In the genomic region with DNA sequence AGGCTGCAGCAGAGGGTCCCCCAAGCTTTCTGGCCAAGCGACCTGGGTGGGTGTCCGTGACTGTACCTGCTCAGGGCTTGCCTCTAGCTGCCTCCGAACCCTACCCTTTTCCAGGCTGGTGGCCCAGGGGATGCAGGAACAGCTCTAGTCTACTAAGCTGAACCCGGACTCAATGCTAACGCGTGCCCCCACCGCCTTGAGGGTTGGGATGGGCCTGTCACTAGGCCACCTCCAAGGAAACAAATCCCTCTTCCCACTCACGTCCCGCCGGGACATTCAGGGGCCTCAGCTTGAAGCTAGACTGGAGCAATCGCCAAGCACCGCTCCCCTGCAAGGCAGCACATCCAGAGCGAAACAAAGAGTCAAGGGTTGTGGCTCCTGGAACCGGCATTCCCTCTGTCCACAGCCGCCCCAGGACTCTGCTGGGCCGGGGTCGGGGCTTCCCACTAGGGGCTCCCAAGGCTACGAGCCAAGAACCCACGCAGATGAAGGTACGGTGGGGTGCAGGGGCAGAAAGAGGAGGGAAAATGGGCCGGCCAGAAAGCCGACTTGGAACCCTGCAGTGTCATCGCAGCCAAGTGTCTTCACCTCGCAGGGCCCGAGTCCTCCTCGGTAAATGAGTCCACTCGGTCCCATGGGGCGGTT, we compare ENCODE assay signal across 8 cellular contexts. TPM values are rescaled to one million over a fixed set of nuclear protein-coding genes. Genes with fewer than 3 reads are reported as not detected.
DNase-seq lines count a peak whose midpoint lies in the region; ATAC-seq and TF ChIP-seq lines count a peak whose summit lies in the region.

No MANE protein-coding gene starts in this region.

- peak overlapping the region; percentile 99 for H3K27ac ChIP-seq in stomach smooth muscle (ENCODE audit: low read length)

- H3K9me3 Mint-ChIP-seq in brain: peaks cover 0 to 6% (median 0%) of the 10 kb centered on the region in 5 experiments

- DNase-seq in Right ventricle myocardium inferior (ENCODE audit: missing footprints) (no peak), cardiac septum (ENCODE audit: low spot score) (no peak), NB4 (ENCODE audit: low read depth) (peak; percentile 47), left lobe of liver (ENCODE audit: low spot score) (no peak), SKM-1 (lab: John Stamatoyannopoulos, UW; ENCODE audit: unreplicated experiment) (no peak), NOMO-1 treated with dmso at 0.1 percent for 144 hours (lab: John Stamatoyannopoulos, UW; ENCODE audit: unreplicated experiment) (no peak)

- no peak for TF ChIP-seq POLR2A in NB4 (IDR thresholded peaks at IDR 0.05; ENCODE audit: extremely low read depth, insufficient read length)

- H3K9me3 ChIP-seq in stomach smooth muscle (ENCODE audit: control insufficient read depth in 2 of 2, low read length in 2 of 2): no peaks in the 10 kb centered on the region

- H3K4me3 Mint-ChIP-seq in brain: peak overlapping the region; percentile 71 to 79 (median 78)

- H3K27ac Mint-ChIP-seq in brain: peak overlapping the region; percentile 28 to 96 (median 84)

- peaks cover 63% of the 10 kb centered on the region for H3K4me1 ChIP-seq in stomach smooth muscle (ENCODE audit: control insufficient read depth, insufficient read depth, low read length)

- H3K4me1 Mint-ChIP-seq in brain: peaks cover 72% of the 10 kb centered on the region

- peak overlapping the region; percentile 78 to 98 for H3K9ac ChIP-seq in stomach smooth muscle (ENCODE audit: low read length in 2 of 2)

- intact Hi-C loops in Right ventricle myocardium inferior (cut with DNase I) (no loop called here), cardiac septum (cut with DNase I) (loop anchor here (2.0 to 10.0 kb wide), 3 partner anchors 113 to 305 kb away; no protein-coding TSS in a partner anchor)

- no peaks in the 10 kb centered on the region for H3K27me3 ChIP-seq in stomach smooth muscle (ENCODE audit: control insufficient read depth in 1 of 2, insufficient read depth in 2 of 2, low read length in 2 of 2)

- TF ChIP-seq CTCF in NB4 (IDR thresholded peaks at IDR 0.05; ENCODE audit: low read depth, low read length) (no peak), brain (conservative IDR thresholded peaks at IDR 0.05) (no peak)

- ATAC-seq in Right ventricle myocardium inferior: peak; percentile 12
- ATAC-seq in left lobe of liver: peak; percentile 42

- no peaks in the 10 kb centered on the region for H3K36me3 ChIP-seq in stomach smooth muscle (ENCODE audit: control insufficient read depth in 2 of 2, insufficient read depth in 2 of 2, low read length in 2 of 2)

- H3K27me3 Mint-ChIP-seq in brain: peaks cover 4% of the 10 kb centered on the region

- no peaks in the 10 kb centered on the region for H3K36me3 Mint-ChIP-seq in brain

- H3K4me3 ChIP-seq in NB4 (ENCODE audit: low read depth, low read length) (peak overlapping the region; percentile 81), stomach smooth muscle (ENCODE audit: low read length in 2 of 2) (peak overlapping the region; percentile 59 to 88)

RNA-seq across cellular contexts. Expression of gene FBXL22, which starts 2.9 kb away (rescaled TPM):
- 33.2 TPM for total RNA-seq in Right ventricle myocardium inferior
- 23.1 TPM for total RNA-seq in cardiac septum
- 1.5 TPM for polyA plus RNA-seq in brain (ENCODE audit: insufficient read depth, low read depth, low replicate concordance)
- 0.53 TPM for total RNA-seq in left lobe of liver

Comparison
In these comparisons a context has a peak if more than half of its experiments do, and no peak if none do; other contexts are left out.
1. RNA of gene FBXL22, which starts 2.9 kb away (total RNA-seq): 33.2 TPM in Right ventricle myocardium inferior (single experiment) and 23.1 TPM in cardiac septum (single experiment); 0.53 TPM in left lobe of liver (single experiment); every median in the first group is over 10 times any median in the second.